In genomic region chr12:27549231-27549800, GRCh38 we compare ENCODE assay signal across 9 cellular contexts. TPM values are rescaled to one million over a fixed set of nuclear protein-coding genes. Genes with fewer than 3 reads are reported as not detected.
DNase-seq lines count a peak whose midpoint lies in the region; ATAC-seq, FAIRE-seq and TF ChIP-seq lines count a peak whose summit lies in the region.
"Had no signal": no experiment of that assay in that cellular context is flagged by ENCODE, and none has a peak within 500 bp of the region (broad histone marks: within the 10 kb centered on the region; RNA-seq: fewer than 3 reads in every experiment).

No MANE protein-coding gene starts in this region.

- peak overlapping the region; percentile 69 for H3K4me2 ChIP-seq in HepG2 (ENCODE audit: low read depth, low read length)

- no peak for FAIRE-seq in HepG2 (lab: Jason Lieb, UNC)

- peaks cover 25% of the 10 kb centered on the region for H3K79me2 ChIP-seq in HepG2 (ENCODE audit: insufficient read depth, low read length)

- peaks cover 87% of the 10 kb centered on the region for H3K4me1 ChIP-seq in HepG2 (ENCODE audit: insufficient read depth, low read length)
- H3K4me1 ChIP-seq in tibial nerve, result peaks cover 0 to 84% (median 36%) of the 10 kb centered on the region in 4 donors

- TF ChIP-seq POLR2A in HepG2 (IDR thresholded peaks at IDR 0.05; ENCODE audit: insufficient read depth in 1 of 2, low read depth in 2 of 2, low read length in 2 of 2) (peak in 1 of 2 experiments; percentile 32; a peak in 1 of 4 replicates), tibial nerve (IDR thresholded peaks at IDR 0.05) (no peak)

- WGBS in HepG2 (ENCODE audit: low lambda C conversion rate), result 3% methylated on average over 8 of the region's 8 CpGs
- 30% methylated on average over 8 of the region's 8 CpGs for WGBS in tibial nerve, 2 donors

- no peak for TF ChIP-seq CTCF in MCF 10A (IDR thresholded peaks at IDR 0.05; ENCODE audit: unreplicated experiment)
- no peak for TF ChIP-seq CTCF in HepG2 (CRISPR knock-in tag; IDR thresholded peaks at IDR 0.05)
- no peak for TF ChIP-seq CTCF in tibial nerve (IDR thresholded peaks at IDR 0.05)

- no peak for TF ChIP-seq RAD21 in HepG2 (CRISPR knock-in tag; IDR thresholded peaks at IDR 0.05)

- H3K36me3 Mint-ChIP-seq in MCF 10A (ENCODE audit: insufficient read depth, unreplicated experiment), result peaks cover 5% of the 10 kb centered on the region
- no peaks in the 10 kb centered on the region for H3K36me3 Mint-ChIP-seq in activated T-helper 2 cell treated with anti-CD3 and anti-CD28 coated beads, Interferon-gamma antibody, Interleukin-2, Interleukin-4, amounts not matched to agents 10 μg/mL and 5 μg/mL and 100 μg/mL, durations not matched to agents 14 hours and 24 hours and 36 hours (ENCODE audit: low read depth)

- BruUV-seq in MCF 10A (replicated peaks; lab: Mats Ljungman, UMichigan) (no TSS peak), HepG2 (replicated peaks; lab: Mats Ljungman, UMichigan) (no TSS peak)

- POLR2A ChIA-PET in MCF 10A (lab: Yijun Ruan, JAX) (interaction anchor here (0.6 to 8.9 kb wide), 19 partner anchors 9 to 900 kb away, joined by 3 to 97 read pairs (median 7); partner anchors contain the start of gene PPFIBP1), HepG2 (lab: Yijun Ruan, JAX) (interaction anchor here (0.9 to 5.1 kb wide), 2 partner anchors 10 to 25 kb away, joined by 4 to 65 read pairs; partner anchors contain the start of gene PPFIBP1)

- H3K27ac Mint-ChIP-seq in MCF 10A (ENCODE audit: low read depth, unreplicated experiment), result peak overlapping the region; percentile 78
- H3K27ac Mint-ChIP-seq in activated T-helper 2 cell treated with anti-CD3 and anti-CD28 coated beads, Interferon-gamma antibody, Interleukin-2, Interleukin-4, amounts not matched to agents 10 μg/mL and 5 μg/mL and 100 μg/mL, durations not matched to agents 14 hours and 24 hours and 36 hours, result no peak overlapping the region

- H2AFZ ChIP-seq in HepG2 (ENCODE audit: low read length), result no peak overlapping the region

- H3K27me3 ChIP-seq in HepG2 (ENCODE audit: control insufficient read depth in 1 of 2, insufficient read depth in 2 of 2, low read length in 2 of 2) (no peaks in the 10 kb centered on the region), tibial nerve (no peaks in the 10 kb centered on the region)

- TF ChIP-seq EP300 in HepG2 (IDR thresholded peaks at IDR 0.05; ENCODE audit: low read depth in 2 of 2, low read length in 2 of 2), result no peak
- no peak for TF ChIP-seq EP300 in HepG2 (CRISPR knock-in tag; IDR thresholded peaks at IDR 0.05; ENCODE audit: borderline replicate concordance)
- TF ChIP-seq EP300 in tibial nerve (IDR thresholded peaks at IDR 0.05), result no peak

- intact Hi-C loops in MCF 10A (cut with micrococcal nuclease) (loop anchor here (1.0 kb wide), 1 partner anchor 25 kb away; the partner anchor contains the start of gene PPFIBP1), HepG2 (cut with micrococcal nuclease; ENCODE audit: unreplicated experiment) (loop anchor here (1.0 to 5.0 kb wide), 2 partner anchors 25 to 88 kb away; partner anchors contain the start of gene PPFIBP1)
- intact Hi-C loops in activated T-helper 2 cell treated with anti-CD3 and anti-CD28 coated beads, Interferon-gamma antibody, Interleukin-2, Interleukin-4, amounts not matched to agents 10 μg/mL and 5 μg/mL and 100 μg/mL, durations not matched to agents 14 hours and 24 hours and 36 hours (cut with micrococcal nuclease), result no loop called here

- H3K9me3 Mint-ChIP-seq in MCF 10A (ENCODE audit: unreplicated experiment), result no peaks in the 10 kb centered on the region
- no peaks in the 10 kb centered on the region for H3K9me3 Mint-ChIP-seq in activated T-helper 2 cell treated with anti-CD3 and anti-CD28 coated beads, Interferon-gamma antibody, Interleukin-2, Interleukin-4, amounts not matched to agents 10 μg/mL and 5 μg/mL and 100 μg/mL, durations not matched to agents 14 hours and 24 hours and 36 hours

- peak; percentile 92 for DNase-seq in LHCN-M2 (ENCODE audit: low read depth)
- peak; percentile 88 for DNase-seq in MCF 10A (ENCODE audit: unreplicated experiment)
- peak; percentile 52 for DNase-seq in HepG2 (ENCODE audit: low spot score)
- no peak for DNase-seq in tibial nerve (ENCODE audit: low spot score in 2 of 2)
- no peak for DNase-seq in activated T-helper 2 cell treated with anti-CD3 and anti-CD28 coated beads, Interferon-gamma antibody, Interleukin-2, Interleukin-4, amounts not matched to agents 10 μg/mL and 5 μg/mL and 100 μg/mL, durations not matched to agents 14 hours and 24 hours and 36 hours (ENCODE audit: low spot score)
- DNase-seq in NCI-H2227 (lab: John Stamatoyannopoulos, UW; ENCODE audit: unreplicated experiment), result no peak
- DNase-seq in NCI-H1092 treated with DMSO at 0.1 percent for 48 hours (lab: John Stamatoyannopoulos, UW), result no peak
- DNase-seq: NCI-H2081 treated with DMSO at 0.1 percent for 48 hours had no signal

- peak overlapping the region; percentile 53 for H3K4me3 Mint-ChIP-seq in MCF 10A (ENCODE audit: unreplicated experiment)
- no peak overlapping the region for H3K4me3 Mint-ChIP-seq in activated T-helper 2 cell treated with anti-CD3 and anti-CD28 coated beads, Interferon-gamma antibody, Interleukin-2, Interleukin-4, amounts not matched to agents 10 μg/mL and 5 μg/mL and 100 μg/mL, durations not matched to agents 14 hours and 24 hours and 36 hours (ENCODE audit: low read depth)

- H3K27me3 Mint-ChIP-seq in MCF 10A (ENCODE audit: insufficient read depth, unreplicated experiment), result no peaks in the 10 kb centered on the region
- peaks cover 37% of the 10 kb centered on the region for H3K27me3 Mint-ChIP-seq in activated T-helper 2 cell treated with anti-CD3 and anti-CD28 coated beads, Interferon-gamma antibody, Interleukin-2, Interleukin-4, amounts not matched to agents 10 μg/mL and 5 μg/mL and 100 μg/mL, durations not matched to agents 14 hours and 24 hours and 36 hours (ENCODE audit: low read depth)

- CTCF ChIA-PET in MCF 10A (lab: Yijun Ruan, JAX), result interaction anchor here (0.6 to 1.5 kb wide), 8 partner anchors 34 to 392 kb away, joined by 3 to 4 read pairs (median 3); no protein-coding TSS in a partner anchor
- CTCF ChIA-PET in HepG2 (lab: Yijun Ruan, JAX; ENCODE audit: low intra/inter-chr PET ratio, low total read pairs), result no interaction called here

- H3K9me3 ChIP-seq in HepG2 (ENCODE audit: low read length) (no peaks in the 10 kb centered on the region), tibial nerve (no peaks in the 10 kb centered on the region)

- H3K36me3 ChIP-seq in HepG2 (replicated peaks in 1 of 2; ENCODE audit: control insufficient read depth in 1 of 2, insufficient read depth in 2 of 2, low read length in 2 of 2) (no peaks in the 10 kb centered on the region), tibial nerve (no peaks in the 10 kb centered on the region)

- peaks cover 30% of the 10 kb centered on the region for H3K4me1 Mint-ChIP-seq in MCF 10A (ENCODE audit: insufficient read depth, unreplicated experiment)
- H3K4me1 Mint-ChIP-seq in activated T-helper 2 cell treated with anti-CD3 and anti-CD28 coated beads, Interferon-gamma antibody, Interleukin-2, Interleukin-4, amounts not matched to agents 10 μg/mL and 5 μg/mL and 100 μg/mL, durations not matched to agents 14 hours and 24 hours and 36 hours (ENCODE audit: low read depth), result peaks cover 24% of the 10 kb centered on the region

- H3K4me3 ChIP-seq in HepG2 (replicated peaks in 1 of 3; ENCODE audit: insufficient read depth in 1 of 3, low read depth in 2 of 3, low read length in 3 of 3), result peak overlapping the region; percentile 11 to 57 (median 54); a peak in 4 of 6 replicates
- H3K4me3 ChIP-seq in tibial nerve, result peak overlapping the region in 1 of 4 donors; percentile 22

- peak overlapping the region; percentile 56 for H3K9ac ChIP-seq in HepG2 (ENCODE audit: insufficient read depth, low read depth, low read length)

- in situ Hi-C loops in HepG2 (cut with HindIII; ENCODE audit: extremely low pct_ligation_motif_present, low pct_unique_long_range_greater_than_20kb), result no loop called here

- ATAC-seq in HepG2, result peak; percentile 13
- ATAC-seq in activated CD4-positive, CD25-positive, alpha-beta regulatory T cell treated with anti-CD3 and anti-CD28 coated beads, Interleukin-2, amount 50 U/mL, for 24 hours, result no peak

- H3K27ac ChIP-seq in HepG2 (ENCODE audit: extremely low read length, insufficient read depth, low read length) (peak overlapping the region; percentile 86), tibial nerve (peak overlapping the region; percentile 50 to 91 (median 64))

- no peaks in the 10 kb centered on the region for H4K20me1 ChIP-seq in HepG2 (ENCODE audit: insufficient read depth, low read length)

TF ChIP-seq in HepG2, 621 proteins besides CTCF, POLR2A, EP300 and RAD21 (continues in another document):
- no peak for TF ChIP-seq EHMT2 (IDR thresholded peaks at IDR 0.05; ENCODE audit: borderline replicate concordance, low read depth, low read length)

RNA-seq across cellular contexts. Expression of gene PPFIBP1, which starts 25.3 kb away (rescaled TPM):
- total RNA-seq in LHCN-M2 (2014; rRNA removed) (102 and 121 TPM in 2 replicates), MCF 10A (2022) (82.6 and 87.7 TPM in 2 replicates), HepG2 (2016; rRNA removed; fragmentation: Illumina TruSeq; extraction: Trizol) (21.8 and 32.0 TPM in 2 replicates), tibial nerve (100 to 1,000 TPM in 1 of 4 donors, 10 to 100 TPM in 3; 56.9 to 110 (median 72.5) TPM)
- 49.8 TPM for polyA plus RNA-seq in LHCN-M2 (2012)
- total RNA-seq in HepG2 (2016; cell fraction: cytosol; rRNA removed; fragmentation: Illumina TruSeq; extraction: Trizol; ENCODE audit: low read depth), result 6.2 and 6.4 TPM in 2 replicates
- 21.0 and 26.5 TPM in 2 replicates for total RNA-seq in HepG2 (2016; cell fraction: insoluble cytoplasmic fraction; rRNA removed; fragmentation: Illumina TruSeq; extraction: Trizol)
- total RNA-seq in HepG2 (2016; cell fraction: membrane; rRNA removed; fragmentation: Illumina TruSeq; extraction: Trizol), result 8.1 and 10.1 TPM in 2 replicates
- total RNA-seq in HepG2 (2016; cell fraction: nucleus; rRNA removed; fragmentation: Illumina TruSeq; extraction: Trizol), result 35.3 and 36.6 TPM in 2 replicates
- polyA plus RNA-seq in HepG2 (2011; rRNA removed), result 16.2 and 19.6 TPM in 2 replicates
- polyA plus RNA-seq in HepG2 (2011; cell fraction: cytosol; rRNA removed), result 6.6 and 10.3 TPM in 2 replicates
- 19.9 and 28.8 TPM in 2 replicates for polyA plus RNA-seq in HepG2 (2011; cell fraction: nucleus; rRNA removed)
- 14.4 and 17.5 TPM in 2 replicates for polyA plus RNA-seq in HepG2 (2012)
- polyA plus RNA-seq in HepG2 (2016; cell fraction: cytosol; fragmentation: Illumina TruSeq; extraction: Trizol; ENCODE audit: low read depth), result 0.42 and 0.76 TPM in 2 replicates
- polyA plus RNA-seq in HepG2 (2016; cell fraction: insoluble cytoplasmic fraction; fragmentation: Illumina TruSeq; extraction: Trizol; ENCODE audit: low read depth), result 13.2 and 13.8 TPM in 2 replicates
- polyA plus RNA-seq in HepG2 (2016; cell fraction: membrane; fragmentation: Illumina TruSeq; extraction: Trizol; ENCODE audit: low read depth), result 1.9 and 2.3 TPM in 2 replicates
- polyA plus RNA-seq in HepG2 (2016; cell fraction: nucleus; fragmentation: Illumina TruSeq; extraction: Trizol; ENCODE audit: insufficient read depth, low read depth), result 21.9 and 25.0 TPM in 2 replicates
- 18.5 and 40.1 TPM in 2 replicates for polyA minus RNA-seq in HepG2 (2011; rRNA and poly(A)+ RNA removed; ENCODE audit: low replicate concordance)
- polyA minus RNA-seq in HepG2 (2011; cell fraction: cytosol; rRNA and poly(A)+ RNA removed), result 15.6 and 16.2 TPM in 2 replicates
- 89.9 and 122 TPM in 2 replicates for polyA minus RNA-seq in HepG2 (2011; cell fraction: nucleus; rRNA and poly(A)+ RNA removed)
- total RNA-seq in activated T-helper 2 cell treated with anti-CD3 and anti-CD28 coated beads, Interferon-gamma antibody, Interleukin-2, Interleukin-4, amounts not matched to agents 10 μg/mL and 5 μg/mL and 100 μg/mL, durations not matched to agents 14 hours and 24 hours and 36 hours, result 73.3 and 74.1 TPM in 2 replicates

Comparison
In these comparisons a context has a peak if more than half of its experiments do, and no peak if none do; other contexts are left out.
1. DNase-seq: peak in LHCN-M2 (single experiment), MCF 10A (single experiment) and HepG2 (single experiment); none in tibial nerve (0 of 2), activated T-helper 2 cell treated with anti-CD3 and anti-CD28 coated beads, Interferon-gamma antibody, Interleukin-2, Interleukin-4, amounts not matched to agents 10 μg/mL and 5 μg/mL and 100 μg/mL, durations not matched to agents 14 hours and 24 hours and 36 hours (single experiment), NCI-H2227 (single experiment) and NCI-H1092 treated with DMSO at 0.1 percent for 48 hours (single experiment).